In genomic region chr20:38313676-38314075, GRCh38 we compare ENCODE assay signal across 25 cellular contexts. TPM values are rescaled to one million over a fixed set of nuclear protein-coding genes. Genes with fewer than 3 reads are reported as not detected.
"Had no signal": no experiment of that assay in that cellular context is flagged by ENCODE, and none has a peak within 500 bp of the region (broad histone marks: within the 10 kb centered on the region; RNA-seq: fewer than 3 reads in every experiment).

No MANE protein-coding gene starts in this region.

- H3K27ac Mint-ChIP-seq: T-cell; T-helper 1 cell treated with Interleukin-12 subunit alpha and Interleukin-12 subunit beta and Interleukin-4 antibody, amounts not matched to agents 30 μg/mL and 1 μg/mL, for 36 hours had no signal

- H3K9ac ChIP-seq: SK-N-SH had no signal

- H3K36me3 ChIP-seq: MG63 had no signal

- H3K4me2 ChIP-seq: SK-N-SH had no signal

- ATAC-seq: Panc1, T-cell had no signal

- H3K36me3 Mint-ChIP-seq: T-cell had no signal

- H3K4me3 ChIP-seq: MG63 had no signal

- H3K9me3 ChIP-seq: SK-N-SH had no signal

- H3K4me3 Mint-ChIP-seq: T-cell; T-helper 1 cell treated with Interleukin-12 subunit alpha and Interleukin-12 subunit beta and Interleukin-4 antibody, amounts not matched to agents 30 μg/mL and 1 μg/mL, for 36 hours had no signal

- H3K4me1 Mint-ChIP-seq: T-cell had no signal

- H3K9me3 Mint-ChIP-seq: T-cell; T-helper 1 cell treated with Interleukin-12 subunit alpha and Interleukin-12 subunit beta and Interleukin-4 antibody, amounts not matched to agents 30 μg/mL and 1 μg/mL, for 36 hours had no signal

- H3K27me3 ChIP-seq: MG63 had no signal

- DNase-seq: Karpas-422, KG1, MG63, NCI-H1092, NCI-H1105 treated with DMSO at 0.1 percent for 48 hours, NCI-H1436, NCI-H187, NCI-H2029, NCI-H2081 treated with DMSO at 0.1 percent for 48 hours, NCI-H2171, NCI-H226, NCI-H446, NCI-H510A, NCI-H524 treated with DMSO at 0.1 percent for 48 hours, NCI-H69, NCI-H774, SHP77, SK-N-SH, SW 1271, T-cell had no signal

- H3K27ac ChIP-seq: RWPE1 had no signal

RNA-seq across cellular contexts. Expression of gene BPI, which starts 9.7 kb away (rescaled TPM):
- total RNA-seq: HT1080, SK-MEL-5, T-cell had no signal
- polyA plus RNA-seq: SK-N-SH had no signal

RNA-seq across cellular contexts. Expression of gene LBP, which starts 32.6 kb away (rescaled TPM):
- total RNA-seq: HT1080, SK-MEL-5 had no signal

RNA-seq across cellular contexts. Expression of gene KIAA1755, which starts 53.1 kb away (rescaled TPM):
- total RNA-seq: SK-MEL-5, T-cell had no signal
